24 cellular contexts compared by ENCODE assay signal in the genomic region with DNA sequence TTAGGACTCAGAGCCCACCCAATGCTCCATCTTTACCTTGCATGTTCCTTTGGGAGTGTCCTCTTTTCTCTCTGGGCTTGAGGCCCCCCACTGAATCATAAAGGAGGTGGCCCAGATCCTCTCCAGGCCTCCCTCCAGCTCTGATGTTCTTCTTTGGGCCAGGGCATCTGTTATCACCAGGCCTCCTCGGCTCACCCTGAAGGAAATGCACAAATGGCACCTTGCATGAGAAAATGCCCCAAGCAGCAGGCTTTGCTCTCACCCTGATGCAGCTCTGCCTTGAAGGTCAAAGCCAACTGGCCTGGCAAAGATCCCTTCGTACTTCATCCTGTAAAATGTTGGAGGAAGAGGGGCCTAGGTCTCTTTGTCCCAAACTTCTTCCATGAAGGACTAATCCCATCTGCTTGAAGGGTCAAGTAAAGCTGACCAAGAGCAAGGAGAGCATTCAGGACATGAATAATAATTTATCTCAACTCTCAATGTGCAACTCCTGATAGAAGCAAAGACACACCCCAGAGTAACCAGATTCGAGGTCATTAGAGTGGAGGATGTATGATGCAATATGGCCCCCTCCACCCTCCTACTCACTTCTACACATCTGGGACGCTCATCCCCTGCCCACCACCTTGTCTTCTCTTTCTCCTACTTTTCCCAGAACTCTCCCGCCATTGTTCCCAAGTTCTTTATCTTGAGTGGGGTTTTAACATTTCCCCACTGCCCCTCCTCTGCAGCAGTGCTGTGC. TPM values are rescaled to one million over a fixed set of nuclear protein-coding genes. Genes with fewer than 3 reads are reported as not detected.
DNase-seq lines count a peak whose midpoint lies in the region; ATAC-seq and TF ChIP-seq lines count a peak whose summit lies in the region.
"Had no signal": no experiment of that assay in that cellular context is flagged by ENCODE, and none has a peak within 500 bp of the region (broad histone marks: within the 10 kb centered on the region; RNA-seq: fewer than 3 reads in every experiment).

No MANE protein-coding gene starts in this region.

- H3K4me2 ChIP-seq in Karpas-422 (ENCODE audit: low read depth, low read length, poor library complexity, severe bottlenecking) (no peak overlapping the region), neuronal stem cell (ENCODE audit: insufficient read depth, low read length, poor library complexity, severe bottlenecking) (no peak overlapping the region)

- H3K4me1 ChIP-seq in Karpas-422 (ENCODE audit: low read length) (peaks cover 7% of the 10 kb centered on the region), neuronal stem cell (ENCODE audit: control insufficient read depth in 2 of 2, insufficient read depth in 1 of 2, low read depth in 1 of 2, low read length in 2 of 2) (no peaks in the 10 kb centered on the region), body of pancreas (no peaks in the 10 kb centered on the region)

- H4K20me1 ChIP-seq in Karpas-422 (ENCODE audit: insufficient read depth, low read depth, low read length), result no peaks in the 10 kb centered on the region

- H3K27me3 ChIP-seq in Karpas-422 (ENCODE audit: low read length) (no peaks in the 10 kb centered on the region), neuronal stem cell (ENCODE audit: control insufficient read depth in 3 of 3, insufficient read depth in 3 of 3, low read depth in 1 of 3, low read length in 3 of 3) (no peaks in the 10 kb centered on the region), body of pancreas (no peaks in the 10 kb centered on the region)
- H3K27me3 ChIP-seq: stomach, tibial nerve had no signal

- no peaks in the 10 kb centered on the region for H3K9me2 ChIP-seq in Karpas-422 (replicated peaks; ENCODE audit: insufficient read depth, low read length)

- H3K79me2 ChIP-seq in Karpas-422 (ENCODE audit: low read length), result no peaks in the 10 kb centered on the region

- peak overlapping the region; percentile 71 for H3K27ac Mint-ChIP-seq in activated naive CD4-positive, alpha-beta T cell treated with anti-CD3 and anti-CD28 coated beads, Interleukin-2, amount 50 U/mL, for 24 hours
- peak overlapping the region; percentile 86 for H3K27ac Mint-ChIP-seq in activated naive CD8-positive, alpha-beta T cell treated with anti-CD3 and anti-CD28 coated beads, Interleukin-2, amount 50 U/mL, for 24 hours

- WGBS in neuronal stem cell (ENCODE audit: extremely low coverage in 2 of 2, insufficient read length in 2 of 2, insufficient replicate concordance in 1 of 2), 2 donors, result no CpG with 5 or more reads among the region's 5 CpGs
- WGBS in body of pancreas, 2 donors, result 61 to 69% methylated on average over 5 of the region's 5 CpGs

- H3K27ac ChIP-seq in Karpas-422 (ENCODE audit: low read length) (no peak overlapping the region), neuronal stem cell (replicated peaks; ENCODE audit: low read length) (no peak overlapping the region), body of pancreas (no peak overlapping the region)
- H3K27ac ChIP-seq: coronary artery, tibial nerve had no signal

- H3K14ac ChIP-seq in neuronal stem cell (ENCODE audit: low read length), result no peak overlapping the region

- H2BK120ac ChIP-seq in neuronal stem cell (ENCODE audit: low read depth, low read length), result no peak overlapping the region

- peaks cover 55% of the 10 kb centered on the region for H3K36me3 Mint-ChIP-seq in activated naive CD4-positive, alpha-beta T cell treated with anti-CD3 and anti-CD28 coated beads, Interleukin-2, amount 50 U/mL, for 24 hours
- H3K36me3 Mint-ChIP-seq in activated naive CD8-positive, alpha-beta T cell treated with anti-CD3 and anti-CD28 coated beads, Interleukin-2, amount 50 U/mL, for 24 hours (ENCODE audit: low read depth), result peaks cover 86% of the 10 kb centered on the region

- no peak overlapping the region for H2AFZ ChIP-seq in Karpas-422 (ENCODE audit: low read length)
- no peak overlapping the region for H2AFZ ChIP-seq in neuronal stem cell (ENCODE audit: low read length)

- no peak overlapping the region for H3K18ac ChIP-seq in neuronal stem cell (ENCODE audit: low read length)

- no peaks in the 10 kb centered on the region for H3K9me3 Mint-ChIP-seq in activated naive CD4-positive, alpha-beta T cell treated with anti-CD3 and anti-CD28 coated beads, Interleukin-2, amount 50 U/mL, for 24 hours
- H3K9me3 Mint-ChIP-seq in activated naive CD8-positive, alpha-beta T cell treated with anti-CD3 and anti-CD28 coated beads, Interleukin-2, amount 50 U/mL, for 24 hours, result peaks cover 11% of the 10 kb centered on the region

- no peak overlapping the region for H2BK12ac ChIP-seq in neuronal stem cell (ENCODE audit: low read length)

- peak overlapping the region; percentile 31 for H3K4ac ChIP-seq in neuronal stem cell (ENCODE audit: low read length)

- H3K27me3 Mint-ChIP-seq in activated naive CD4-positive, alpha-beta T cell treated with anti-CD3 and anti-CD28 coated beads, Interleukin-2, amount 50 U/mL, for 24 hours, result no peaks in the 10 kb centered on the region
- no peaks in the 10 kb centered on the region for H3K27me3 Mint-ChIP-seq in activated naive CD8-positive, alpha-beta T cell treated with anti-CD3 and anti-CD28 coated beads, Interleukin-2, amount 50 U/mL, for 24 hours

- TF ChIP-seq POLR2A in body of pancreas (IDR thresholded peaks at IDR 0.05), result no peak

- no peak overlapping the region for H4K91ac ChIP-seq in neuronal stem cell (ENCODE audit: low read depth, low read length, poor library complexity)

- no peak overlapping the region for H2BK15ac ChIP-seq in neuronal stem cell (ENCODE audit: low read length)

- H3K4me3 ChIP-seq in Karpas-422 (ENCODE audit: low read length) (no peak overlapping the region), neuronal stem cell (ENCODE audit: low read length in 2 of 2) (no peak overlapping the region), body of pancreas (no peak overlapping the region)
- H3K4me3 ChIP-seq: coronary artery, lung, stomach, tibial nerve had no signal

- H2AK5ac ChIP-seq in neuronal stem cell (ENCODE audit: low read depth, low read length), result no peak overlapping the region

- H3K9ac ChIP-seq in Karpas-422 (ENCODE audit: low read length) (no peak overlapping the region), neuronal stem cell (ENCODE audit: low read depth, low read length, poor library complexity) (no peak overlapping the region)

- peak overlapping the region; percentile 60 for H2BK5ac ChIP-seq in neuronal stem cell (ENCODE audit: low read length)

- H3K4me3 Mint-ChIP-seq in activated naive CD4-positive, alpha-beta T cell treated with anti-CD3 and anti-CD28 coated beads, Interleukin-2, amount 50 U/mL, for 24 hours, result no peak overlapping the region
- H3K4me3 Mint-ChIP-seq in activated naive CD8-positive, alpha-beta T cell treated with anti-CD3 and anti-CD28 coated beads, Interleukin-2, amount 50 U/mL, for 24 hours, result no peak overlapping the region

- no peaks in the 10 kb centered on the region for H3K36me3 ChIP-seq in Karpas-422 (ENCODE audit: insufficient read depth, low read length)
- H3K36me3 ChIP-seq in neuronal stem cell (replicated peaks in 1 of 2; ENCODE audit: control insufficient read depth in 2 of 2, insufficient read depth in 2 of 2, low read length in 2 of 2), result peaks cover 0 to 2% of the 10 kb centered on the region in 2 donors
- H3K36me3 ChIP-seq in body of pancreas (replicated peaks in 1 of 2; ENCODE audit: insufficient read depth in 1 of 2, low read depth in 2 of 2), result peaks cover 0 to 7% of the 10 kb centered on the region in 2 donors

- H4K8ac ChIP-seq in neuronal stem cell (ENCODE audit: low read depth, low read length), result no peak overlapping the region

- H3K79me1 ChIP-seq in neuronal stem cell (ENCODE audit: low read depth, low read length), result no peaks in the 10 kb centered on the region

- no peak for TF ChIP-seq CTCF in body of pancreas (IDR thresholded peaks at IDR 0.05)

- H3K9me3 ChIP-seq in Karpas-422 (ENCODE audit: low read length) (no peaks in the 10 kb centered on the region), neuronal stem cell (replicated peaks in 1 of 2; ENCODE audit: control insufficient read depth in 2 of 2, insufficient read depth in 1 of 2, low read depth in 1 of 2, low read length in 2 of 2) (no peaks in the 10 kb centered on the region), body of pancreas (no peaks in the 10 kb centered on the region)
- H3K9me3 ChIP-seq: stomach, tibial nerve had no signal

- intact Hi-C loops in body of pancreas (cut with DNase I), result no loop called here

- no peak for DNase-seq in activated naive CD4-positive, alpha-beta T cell treated with anti-CD3 and anti-CD28 coated beads, Interleukin-2, amount 50 U/mL, for 16 hours
- DNase-seq in Karpas-422, result peak; percentile 28
- no peak for DNase-seq in activated naive CD8-positive, alpha-beta T cell treated with anti-CD3 and anti-CD28 coated beads, Interleukin-2, amount 50 U/mL, for 24 hours
- no peak for DNase-seq in neuronal stem cell (ENCODE audit: low spot score)
- DNase-seq in GM19240 (ENCODE audit: insufficient read length, low spot score), result no peak
- DNase-seq in body of pancreas, result no peak
- DNase-seq in AG08395 (ENCODE audit: low spot score), result no peak
- DNase-seq: activated CD4-positive, alpha-beta T cell treated with anti-CD3 and anti-CD28 coated beads for 4 hours; COR-L47; Kasumi-1; kidney; NCI-H2029; NCI-H446 treated with DMSO at 0.1 percent for 48 hours; occipital lobe; retina; stimulated activated CD4-positive, alpha-beta T cell treated with anti-CD3 and anti-CD28 coated beads, Interleukin-4, amount 100 ng/mL, for 24 hours; stomach had no signal

- peaks cover 89% of the 10 kb centered on the region for H3K4me1 Mint-ChIP-seq in activated naive CD4-positive, alpha-beta T cell treated with anti-CD3 and anti-CD28 coated beads, Interleukin-2, amount 50 U/mL, for 24 hours
- peaks cover 77% of the 10 kb centered on the region for H3K4me1 Mint-ChIP-seq in activated naive CD8-positive, alpha-beta T cell treated with anti-CD3 and anti-CD28 coated beads, Interleukin-2, amount 50 U/mL, for 24 hours

- H3K23ac ChIP-seq in neuronal stem cell (ENCODE audit: low read depth, low read length, poor library complexity), result peak overlapping the region; percentile 25

- ATAC-seq in activated naive CD8-positive, alpha-beta T cell treated with anti-CD3 and anti-CD28 coated beads, Interleukin-2, amount 50 U/mL, for 24 hours, result no peak
- ATAC-seq in body of pancreas, result no peak
- ATAC-seq: Right ventricle myocardium inferior had no signal

RNA-seq across cellular contexts. Expression of gene APOL6, which starts 9.5 kb away (rescaled TPM):
- 0.11 and 0.37 TPM in 2 replicates for total RNA-seq in Karpas-422 (2014; rRNA removed; shearing (Covaris generic); ENCODE audit: low replicate concordance)
- 0.01 TPM for polyA plus RNA-seq in neuronal stem cell (2013, experiment 1 of 2)
- polyA plus RNA-seq in neuronal stem cell (2013, experiment 2 of 2), result 0.01 TPM
- 1 to 10 TPM; 6.0 to 7.9 TPM for total RNA-seq in body of pancreas

RNA-seq across cellular contexts. Expression of gene MB, which starts 40.6 kb away (rescaled TPM):
- total RNA-seq in Karpas-422 (2014; rRNA removed; shearing (Covaris generic); ENCODE audit: low replicate concordance), result not detected in 2 replicates
- 0.26 TPM for polyA plus RNA-seq in neuronal stem cell (2013, experiment 1 of 2)
- 0.19 TPM for polyA plus RNA-seq in neuronal stem cell (2013, experiment 2 of 2)
- total RNA-seq in body of pancreas, result 1 to 10 TPM in 1 of 2 donors, not detected in 1; 1.3 TPM
- total RNA-seq: bronchial epithelial cell, HT1080, kidney, occipital lobe, tibial nerve had no signal

RNA-seq across cellular contexts. Expression of gene APOL5, which starts 59.9 kb away (rescaled TPM):
- total RNA-seq in Karpas-422 (2014; rRNA removed; shearing (Covaris generic); ENCODE audit: low replicate concordance), result not detected in 2 replicates
- polyA plus RNA-seq in neuronal stem cell (2013, experiment 1 of 2), result not detected
- polyA plus RNA-seq in neuronal stem cell (2013, experiment 2 of 2), result not detected
- total RNA-seq in body of pancreas, result not detected
- total RNA-seq: bronchial epithelial cell, HT1080, kidney, lung, occipital lobe, Right ventricle myocardium inferior, stomach had no signal
- polyA plus RNA-seq: lung, stomach had no signal
